7 cellular contexts compared by ENCODE assay signal in the genomic region with DNA sequence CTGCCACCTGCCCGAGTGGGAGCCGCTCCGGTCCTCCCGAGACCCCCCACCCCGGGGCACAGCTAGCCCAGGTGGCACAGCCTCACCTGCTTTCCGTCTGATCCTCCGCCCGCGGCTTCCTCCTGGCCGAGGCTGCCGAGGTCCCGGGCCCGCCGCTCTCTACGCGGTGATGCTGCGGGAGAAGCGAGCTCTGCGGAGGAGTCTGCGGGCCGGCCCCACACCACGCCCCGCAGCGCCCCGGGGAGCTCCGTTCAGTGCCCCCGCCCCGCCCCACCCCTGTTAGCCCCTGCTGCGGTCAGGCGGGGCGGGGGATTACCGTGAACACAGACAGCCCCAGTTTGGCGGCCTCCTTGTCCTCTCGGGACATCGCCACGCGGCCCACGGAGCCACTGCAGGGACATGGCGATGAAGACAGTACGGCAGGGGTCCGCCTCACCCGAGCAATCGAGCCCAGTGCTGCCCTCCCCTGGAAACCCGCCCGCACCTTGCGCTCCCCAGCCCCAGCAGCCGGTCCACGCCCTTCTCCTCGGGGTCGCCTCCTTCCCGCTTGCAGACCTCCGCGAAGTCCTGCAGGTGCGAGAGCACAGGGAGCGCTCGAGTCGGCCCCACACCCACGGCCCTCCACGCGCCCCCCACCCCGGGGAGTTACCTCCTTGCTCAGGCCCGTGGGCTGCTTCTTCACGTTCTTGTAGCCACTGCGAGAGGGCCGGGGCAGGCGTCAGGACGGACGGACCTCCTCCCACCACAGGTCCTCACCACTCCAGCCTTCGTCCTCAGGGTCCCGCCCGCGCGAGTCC. TPM values are rescaled to one million over a fixed set of nuclear protein-coding genes. Genes with fewer than 3 reads are reported as not detected.
DNase-seq lines count a peak whose midpoint lies in the region; ATAC-seq, FAIRE-seq and TF ChIP-seq lines count a peak whose summit lies in the region.

No MANE protein-coding gene starts in this region.

- H3K4me1 ChIP-seq in fibroblast of lung (ENCODE audit: control insufficient read depth, extremely low read depth, insufficient read depth, low read length) (no peaks in the 10 kb centered on the region), neutrophil (ENCODE audit: control insufficient read depth in 1 of 2, insufficient read depth in 1 of 2, low read depth in 1 of 2, low read length in 1 of 2) (peaks cover 29 to 35% of the 10 kb centered on the region in 2 experiments)

- peaks cover 79% of the 10 kb centered on the region for H3K36me3 Mint-ChIP-seq in activated T-cell treated with anti-CD3 and anti-CD28 coated beads, Interleukin-2, amount 50 U/mL, for 24 hours (ENCODE audit: low read depth)

- no peaks in the 10 kb centered on the region for H3K27me3 Mint-ChIP-seq in activated T-cell treated with anti-CD3 and anti-CD28 coated beads, Interleukin-2, amount 50 U/mL, for 24 hours

- H3K36me3 ChIP-seq in fibroblast of lung (ENCODE audit: control insufficient read depth, insufficient read depth, low read length) (peaks cover 40% of the 10 kb centered on the region), neutrophil (peaks cover 46% of the 10 kb centered on the region)

- H3K79me2 ChIP-seq in fibroblast of lung (ENCODE audit: control insufficient read depth, insufficient read depth, low read length), result peaks cover 39% of the 10 kb centered on the region

- no peaks in the 10 kb centered on the region for H3K9me3 Mint-ChIP-seq in activated T-cell treated with anti-CD3 and anti-CD28 coated beads, Interleukin-2, amount 50 U/mL, for 24 hours

- peak; percentile 11 for ATAC-seq in HG02571 (IDR thresholded peaks at IDR 0.05; ENCODE audit: unreplicated experiment)

- no peaks in the 10 kb centered on the region for H3K9me3 ChIP-seq in fibroblast of lung (ENCODE audit: control insufficient read depth, insufficient read depth, low read depth, low read length)
- H3K9me3 ChIP-seq in neutrophil, result no peaks in the 10 kb centered on the region

- no peak; the same call in 1 of the 2 replicates for TF ChIP-seq POLR2A in GM12891 (IDR thresholded peaks at IDR 0.05; ENCODE audit: low read depth, low read length)

- peak overlapping the region; percentile 92 for H3K4me3 Mint-ChIP-seq in activated T-cell treated with anti-CD3 and anti-CD28 coated beads, Interleukin-2, amount 50 U/mL, for 24 hours

- FAIRE-seq in GM12891 (lab: Jason Lieb, UNC), result peak; percentile 45

- H3K4me1 Mint-ChIP-seq in activated T-cell treated with anti-CD3 and anti-CD28 coated beads, Interleukin-2, amount 50 U/mL, for 24 hours (ENCODE audit: low read depth), result peaks cover 30% of the 10 kb centered on the region

- no peak overlapping the region for H3K27ac ChIP-seq in fibroblast of lung (ENCODE audit: insufficient read depth, low read length)
- H3K27ac ChIP-seq in neutrophil, result peak overlapping the region; percentile 93

- H2AFZ ChIP-seq in fibroblast of lung (ENCODE audit: low read length), result no peak overlapping the region

- DNase-seq in GM12891 (ENCODE audit: insufficient read length, low spot score) (peak; percentile 66), NCI-H2107 (lab: John Stamatoyannopoulos, UW) (peak; percentile 51), fibroblast of lung (ENCODE audit: low read depth in 2 of 2) (peak in 1 of 2 donors; percentile 21), NCI-H226 (no peak)
- peak; percentile 74 for DNase-seq in activated T-cell treated with anti-CD3 and anti-CD28 coated beads, Interleukin-2, amount 50 U/mL, for 24 hours

- peak overlapping the region; percentile 28 for H3K4me2 ChIP-seq in fibroblast of lung (ENCODE audit: extremely low read depth, insufficient read depth, low read length)

- H3K27me3 ChIP-seq in fibroblast of lung (ENCODE audit: control insufficient read depth, insufficient read depth, low read length) (no peaks in the 10 kb centered on the region), neutrophil (no peaks in the 10 kb centered on the region)

- H4K20me1 ChIP-seq in fibroblast of lung (ENCODE audit: control insufficient read depth, extremely low read depth, insufficient read depth, low read length), result no peaks in the 10 kb centered on the region

- TF ChIP-seq CTCF in fibroblast of lung (conservative IDR thresholded peaks at IDR 0.05 in 1 of 2, IDR thresholded peaks at IDR 0.05 in 1 of 2; ENCODE audit: low read depth in 1 of 2, low read length in 2 of 2), result peak; percentile 6 to 9
- peak; percentile 5 for TF ChIP-seq CTCF in neutrophil (IDR thresholded peaks at IDR 0.05)

- H3K4me3 ChIP-seq in fibroblast of lung (replicated peaks in 1 of 4; ENCODE audit: control extremely low read depth in 1 of 4, insufficient read depth in 1 of 4, low read depth in 3 of 4, low read length in 4 of 4) (peak overlapping the region; percentile 49 to 83 (median 66)), neutrophil (ENCODE audit: low read depth in 1 of 2, low read length in 1 of 2) (peak overlapping the region; percentile 92 to 97)

- peak overlapping the region; percentile 86 for H3K27ac Mint-ChIP-seq in activated T-cell treated with anti-CD3 and anti-CD28 coated beads, Interleukin-2, amount 50 U/mL, for 24 hours

- H3K9ac ChIP-seq in fibroblast of lung (ENCODE audit: insufficient read depth, low read length), result peak overlapping the region; percentile 74

TF ChIP-seq in GM12891, 5 proteins besides CTCF, POLR2A, EP300 and RAD21:
- TF ChIP-seq PAX5 (IDR thresholded peaks at IDR 0.05; ENCODE audit: insufficient read depth, low read length, severe bottlenecking), result no peak

RNA-seq across cellular contexts. Expression of a gene that starts 0.9 kb away (rescaled TPM):
- polyA plus RNA-seq in GM12891 (2012; ENCODE audit: low read depth, missing spikeins), result 12.0 TPM
- 7.6 and 8.0 TPM in 2 replicates for total RNA-seq in fibroblast of lung
- polyA plus RNA-seq in fibroblast of lung, result 4.8 and 7.0 TPM in 2 replicates
- polyA plus RNA-seq in fibroblast of lung (2012), result 8.5 and 15.4 TPM in 2 replicates
- polyA minus RNA-seq in fibroblast of lung (ENCODE audit: low replicate concordance), result 2.6 and 6.9 TPM in 2 replicates

RNA-seq across cellular contexts. Expression of a gene that starts 6.9 kb away (rescaled TPM):
- polyA plus RNA-seq in GM12891 (2012; ENCODE audit: low read depth, missing spikeins), result 46.6 TPM
- 51.7 and 61.6 TPM in 2 replicates for total RNA-seq in fibroblast of lung
- 39.5 and 41.0 TPM in 2 replicates for polyA plus RNA-seq in fibroblast of lung
- 55.0 and 70.4 TPM in 2 replicates for polyA plus RNA-seq in fibroblast of lung (2012)
- polyA minus RNA-seq in fibroblast of lung (ENCODE audit: low replicate concordance), result 7.1 and 30.6 TPM in 2 replicates

RNA-seq across cellular contexts. Expression of a gene that starts 19.7 kb away (rescaled TPM):
- 202 TPM for polyA plus RNA-seq in GM12891 (2012; ENCODE audit: low read depth, missing spikeins)
- total RNA-seq in fibroblast of lung, result 195 and 261 TPM in 2 replicates
- polyA plus RNA-seq in fibroblast of lung, result 546 and 642 TPM in 2 replicates
- 456 and 567 TPM in 2 replicates for polyA plus RNA-seq in fibroblast of lung (2012)
- 684 and 840 TPM in 2 replicates for polyA minus RNA-seq in fibroblast of lung (ENCODE audit: low replicate concordance)

RNA-seq across cellular contexts. Expression of a gene that starts 37.9 kb away (rescaled TPM):
- 202 TPM for polyA plus RNA-seq in GM12891 (2012; ENCODE audit: low read depth, missing spikeins)
- total RNA-seq in fibroblast of lung, result 325 and 479 TPM in 2 replicates
- polyA plus RNA-seq in fibroblast of lung, result 217 and 286 TPM in 2 replicates
- polyA plus RNA-seq in fibroblast of lung (2012), result 265 and 391 TPM in 2 replicates
- polyA minus RNA-seq in fibroblast of lung (ENCODE audit: low replicate concordance), result 101 and 146 TPM in 2 replicates

RNA-seq across cellular contexts. Expression of a gene that starts 47.5 kb away (rescaled TPM):
- 0.15 TPM for polyA plus RNA-seq in GM12891 (2012; ENCODE audit: low read depth, missing spikeins)
- total RNA-seq in fibroblast of lung, result 6.7 and 13.4 TPM in 2 replicates
- 1.3 and 1.4 TPM in 2 replicates for polyA plus RNA-seq in fibroblast of lung
- polyA plus RNA-seq in fibroblast of lung (2012), result 5.0 and 5.3 TPM in 2 replicates
- 4.0 and 4.4 TPM in 2 replicates for polyA minus RNA-seq in fibroblast of lung (ENCODE audit: low replicate concordance)
